8 cellular contexts compared by ENCODE assay signal in genomic region chr9:137459147-137459600, GRCh38. TPM values are rescaled to one million over a fixed set of nuclear protein-coding genes. Genes with fewer than 3 reads are reported as not detected.
DNase-seq lines count a peak whose midpoint lies in the region; TF ChIP-seq lines count a peak whose summit lies in the region.

A gene with protein sequence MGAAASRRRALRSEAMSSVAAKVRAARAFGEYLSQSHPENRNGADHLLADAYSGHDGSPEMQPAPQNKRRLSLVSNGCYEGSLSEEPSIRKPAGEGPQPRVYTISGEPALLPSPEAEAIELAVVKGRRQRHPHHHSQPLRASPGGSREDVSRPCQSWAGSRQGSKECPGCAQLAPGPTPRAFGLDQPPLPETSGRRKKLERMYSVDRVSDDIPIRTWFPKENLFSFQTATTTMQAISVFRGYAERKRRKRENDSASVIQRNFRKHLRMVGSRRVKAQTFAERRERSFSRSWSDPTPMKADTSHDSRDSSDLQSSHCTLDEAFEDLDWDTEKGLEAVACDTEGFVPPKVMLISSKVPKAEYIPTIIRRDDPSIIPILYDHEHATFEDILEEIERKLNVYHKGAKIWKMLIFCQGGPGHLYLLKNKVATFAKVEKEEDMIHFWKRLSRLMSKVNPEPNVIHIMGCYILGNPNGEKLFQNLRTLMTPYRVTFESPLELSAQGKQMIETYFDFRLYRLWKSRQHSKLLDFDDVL (minus strand): TSS chr9:137459334. CDS start chr9:137459102, 232 bp downstream.

- intact Hi-C loops in head of caudate nucleus (cut with DNase I) (no loop called here), ovary (cut with DNase I) (loop anchor here in 1 of 4 donors (2.0 kb wide), 1 partner anchor 36 kb away; the partner anchor contains the start of genes EXD3 and NOXA1), testis (cut with DNase I; ENCODE audit: low total_unique reads) (no loop called here)

- H3K27ac Mint-ChIP-seq in activated naive CD8-positive, alpha-beta T cell treated with anti-CD3 and anti-CD28 coated beads for 36 hours, result peak within 1 kb of the TSS; percentile 81

- peaks cover 17% of the 10 kb centered on the region for H3K4me1 Mint-ChIP-seq in activated naive CD8-positive, alpha-beta T cell treated with anti-CD3 and anti-CD28 coated beads for 36 hours

- H3K4me3 ChIP-seq in HEK293 (ENCODE audit: low read depth, low read length) (peak within 1 kb of the TSS; percentile 61), NB4 (ENCODE audit: low read depth, low read length) (peak within 1 kb of the TSS; percentile 55), ovary (peak within 1 kb of the TSS; percentile 46), testis (peak within 1 kb of the TSS; percentile 71 to 77)

- 0 to 1% (median 0%) methylated on average over 21 to 64 of the region's 64 CpGs for WGBS in ovary, 3 donors
- WGBS in testis, 2 donors, result 1% methylated on average over 34 of the region's 64 CpGs; no CpG with 5 or more reads in 1 of the 2 donors

- H3K27ac ChIP-seq in HEK293 (ENCODE audit: extremely low read depth, low read depth, low read length) (peak within 1 kb of the TSS; percentile 71; the same call in 1 of the 2 replicates), ovary (peak within 1 kb of the TSS; percentile 11 to 72), testis (peak within 1 kb of the TSS; percentile 85 to 92)

- TF ChIP-seq POLR2A in NB4 (IDR thresholded peaks at IDR 0.05; ENCODE audit: extremely low read depth, insufficient read length) (peak; percentile 88), ovary (IDR thresholded peaks at IDR 0.05) (peak; percentile 89), testis (IDR thresholded peaks at IDR 0.05) (peak; percentile 65)

- H3K36me3 ChIP-seq in HEK293 (ENCODE audit: control insufficient read depth in 2 of 2, insufficient read depth in 1 of 2, low read length in 2 of 2) (peaks cover 0 to 38% of the 10 kb centered on the region in 2 experiments; a peak in 1 of 3 replicates), ovary (no peaks in the 10 kb centered on the region), testis (ENCODE audit: low read depth, missing control alignments) (no peaks in the 10 kb centered on the region)

- TF ChIP-seq EP300 in ovary (IDR thresholded peaks at IDR 0.05), result no peak

- no peaks in the 10 kb centered on the region for H3K9me3 Mint-ChIP-seq in activated naive CD8-positive, alpha-beta T cell treated with anti-CD3 and anti-CD28 coated beads for 36 hours

- H3K27me3 Mint-ChIP-seq in activated naive CD8-positive, alpha-beta T cell treated with anti-CD3 and anti-CD28 coated beads for 36 hours, result no peaks in the 10 kb centered on the region

- POLR2A ChIA-PET in HEK293 (lab: Yijun Ruan, JAX), result interaction anchor here (0.6 to 1.0 kb wide), 23 partner anchors 10 to 668 kb away, joined by 3 to 10 read pairs (median 4); partner anchors contain the start of genes ARRDC1, ENTPD8, EXD3 and MAN1B1

- H3K4me3 Mint-ChIP-seq in activated naive CD8-positive, alpha-beta T cell treated with anti-CD3 and anti-CD28 coated beads for 36 hours, result peak within 1 kb of the TSS; percentile 65

- H3K36me3 Mint-ChIP-seq in activated naive CD8-positive, alpha-beta T cell treated with anti-CD3 and anti-CD28 coated beads for 36 hours, result peaks cover 18% of the 10 kb centered on the region

- peaks cover 6% of the 10 kb centered on the region for H3K4me1 ChIP-seq in HEK293 (ENCODE audit: control insufficient read depth, insufficient read depth, low read length)
- peaks cover 15% of the 10 kb centered on the region for H3K4me1 ChIP-seq in ovary (ENCODE audit: insufficient read depth)
- peaks cover 55% of the 10 kb centered on the region for H3K4me1 ChIP-seq in testis

- CTCF ChIA-PET in HEK293 (lab: Yijun Ruan, JAX), result interaction anchor here (0.7 kb wide), 1 partner anchor 134 kb away, joined by 3 read pairs; no protein-coding TSS in a partner anchor

- H3K27me3 ChIP-seq in ovary (no peaks in the 10 kb centered on the region), testis (no peaks in the 10 kb centered on the region)

- H3K9me3 ChIP-seq in HEK293 (ENCODE audit: control insufficient read depth, insufficient read depth, low read depth, low read length) (no peaks in the 10 kb centered on the region), ovary (no peaks in the 10 kb centered on the region), testis (no peaks in the 10 kb centered on the region)

- no peak for TF ChIP-seq CTCF in HEK293 (tag by site-specific recombination; IDR thresholded peaks at IDR 0.05)
- no peak for TF ChIP-seq CTCF in NB4 (IDR thresholded peaks at IDR 0.05; ENCODE audit: low read depth, low read length)
- TF ChIP-seq CTCF in ovary (IDR thresholded peaks at IDR 0.05), result no peak
- no peak for TF ChIP-seq CTCF in testis (IDR thresholded peaks at IDR 0.05)

- DNase-seq in GM03348 (ENCODE audit: low spot score) (peak; percentile 100), NB4 (ENCODE audit: low read depth) (peak; percentile 84), SW 1271 (lab: John Stamatoyannopoulos, UW) (peak; percentile 65 to 83), head of caudate nucleus (peak; percentile 84 to 99 (median 97)), ovary (peak; percentile 95 to 98 (median 97)), testis (peak; percentile 97)
- DNase-seq in activated naive CD8-positive, alpha-beta T cell treated with anti-CD3 and anti-CD28 coated beads for 36 hours, result peak; percentile 97

TF ChIP-seq in HEK293, 187 proteins besides CTCF, POLR2A, EP300 and RAD21 (continues in another document):
- TF ChIP-seq KLF1 (tag by site-specific recombination; IDR thresholded peaks at IDR 0.05) (peak; percentile 78), GLIS2 (tag by site-specific recombination; IDR thresholded peaks at IDR 0.05) (no peak), TRIM28 (IDR thresholded peaks at IDR 0.05; ENCODE audit: borderline replicate concordance, low read length) (no peak), PRDM1 (tag by site-specific recombination; IDR thresholded peaks at IDR 0.05) (no peak), ZNF624 (tag by site-specific recombination; IDR thresholded peaks at IDR 0.05) (no peak), ZNF433 (tag by site-specific recombination; IDR thresholded peaks at IDR 0.05; ENCODE audit: low read depth) (no peak), ZNF214 (tag by site-specific recombination; IDR thresholded peaks at IDR 0.05; ENCODE audit: borderline replicate concordance) (no peak), ZNF112 (tag by site-specific recombination; IDR thresholded peaks at IDR 0.05) (no peak), KLF10 (tag by site-specific recombination; IDR thresholded peaks at IDR 0.05) (peak; percentile 82), MEIS1 (CRISPR knock-in tag; IDR thresholded peaks at IDR 0.05; ENCODE audit: borderline replicate concordance) (no peak), ZNF2 (tag by site-specific recombination; IDR thresholded peaks at IDR 0.05) (no peak), ZNF837 (tag by site-specific recombination; IDR thresholded peaks at IDR 0.05) (no peak)
- TF ChIP-seq, protein P1, sequence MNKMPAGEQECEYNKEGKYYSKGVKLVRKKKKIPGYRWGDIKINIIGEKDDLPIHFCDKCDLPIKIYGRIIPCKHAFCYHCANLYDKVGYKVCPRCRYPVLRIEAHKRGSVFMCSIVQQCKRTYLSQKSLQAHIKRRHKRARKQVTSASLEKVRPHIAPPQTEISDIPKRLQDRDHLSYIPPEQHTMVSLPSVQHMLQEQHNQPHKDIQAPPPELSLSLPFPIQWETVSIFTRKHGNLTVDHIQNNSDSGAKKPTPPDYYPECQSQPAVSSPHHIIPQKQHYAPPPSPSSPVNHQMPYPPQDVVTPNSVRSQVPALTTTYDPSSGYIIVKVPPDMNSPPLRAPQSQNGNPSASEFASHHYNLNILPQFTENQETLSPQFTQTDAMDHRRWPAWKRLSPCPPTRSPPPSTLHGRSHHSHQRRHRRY (tag by site-specific recombination; IDR thresholded peaks at IDR 0.05), result no peak
- TF ChIP-seq, protein P2, sequence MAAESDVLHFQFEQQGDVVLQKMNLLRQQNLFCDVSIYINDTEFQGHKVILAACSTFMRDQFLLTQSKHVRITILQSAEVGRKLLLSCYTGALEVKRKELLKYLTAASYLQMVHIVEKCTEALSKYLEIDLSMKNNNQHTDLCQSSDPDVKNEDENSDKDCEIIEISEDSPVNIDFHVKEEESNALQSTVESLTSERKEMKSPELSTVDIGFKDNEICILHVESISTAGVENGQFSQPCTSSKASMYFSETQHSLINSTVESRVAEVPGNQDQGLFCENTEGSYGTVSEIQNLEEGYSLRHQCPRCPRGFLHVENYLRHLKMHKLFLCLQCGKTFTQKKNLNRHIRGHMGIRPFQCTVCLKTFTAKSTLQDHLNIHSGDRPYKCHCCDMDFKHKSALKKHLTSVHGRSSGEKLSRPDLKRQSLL (tag by site-specific recombination; IDR thresholded peaks at IDR 0.05), result no peak
- TF ChIP-seq, protein P3, sequence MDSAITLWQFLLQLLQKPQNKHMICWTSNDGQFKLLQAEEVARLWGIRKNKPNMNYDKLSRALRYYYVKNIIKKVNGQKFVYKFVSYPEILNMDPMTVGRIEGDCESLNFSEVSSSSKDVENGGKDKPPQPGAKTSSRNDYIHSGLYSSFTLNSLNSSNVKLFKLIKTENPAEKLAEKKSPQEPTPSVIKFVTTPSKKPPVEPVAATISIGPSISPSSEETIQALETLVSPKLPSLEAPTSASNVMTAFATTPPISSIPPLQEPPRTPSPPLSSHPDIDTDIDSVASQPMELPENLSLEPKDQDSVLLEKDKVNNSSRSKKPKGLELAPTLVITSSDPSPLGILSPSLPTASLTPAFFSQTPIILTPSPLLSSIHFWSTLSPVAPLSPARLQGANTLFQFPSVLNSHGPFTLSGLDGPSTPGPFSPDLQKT (IDR thresholded peaks at IDR 0.05; ENCODE audit: borderline replicate concordance, low read depth, low read length), result no peak
- TF ChIP-seq, protein P4, sequence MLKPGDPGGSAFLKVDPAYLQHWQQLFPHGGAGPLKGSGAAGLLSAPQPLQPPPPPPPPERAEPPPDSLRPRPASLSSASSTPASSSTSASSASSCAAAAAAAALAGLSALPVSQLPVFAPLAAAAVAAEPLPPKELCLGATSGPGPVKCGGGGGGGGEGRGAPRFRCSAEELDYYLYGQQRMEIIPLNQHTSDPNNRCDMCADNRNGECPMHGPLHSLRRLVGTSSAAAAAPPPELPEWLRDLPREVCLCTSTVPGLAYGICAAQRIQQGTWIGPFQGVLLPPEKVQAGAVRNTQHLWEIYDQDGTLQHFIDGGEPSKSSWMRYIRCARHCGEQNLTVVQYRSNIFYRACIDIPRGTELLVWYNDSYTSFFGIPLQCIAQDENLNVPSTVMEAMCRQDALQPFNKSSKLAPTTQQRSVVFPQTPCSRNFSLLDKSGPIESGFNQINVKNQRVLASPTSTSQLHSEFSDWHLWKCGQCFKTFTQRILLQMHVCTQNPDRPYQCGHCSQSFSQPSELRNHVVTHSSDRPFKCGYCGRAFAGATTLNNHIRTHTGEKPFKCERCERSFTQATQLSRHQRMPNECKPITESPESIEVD (tag by site-specific recombination; IDR thresholded peaks at IDR 0.05), result no peak

RNA-seq across cellular contexts. Expression of the gene that starts here (rescaled TPM):
- 10 to 100 TPM; 74.1 to 74.6 TPM for total RNA-seq in activated naive CD8-positive, alpha-beta T cell treated with anti-CD3 and anti-CD28 coated beads for 36 hours
- 10 to 100 TPM; 22.9 to 50.3 (median 35.4) TPM for total RNA-seq in ovary
- 10 to 100 TPM; 24.0 to 29.5 TPM for polyA plus RNA-seq in ovary
- total RNA-seq in testis, result 100 to 1,000 TPM in 1 of 2 donors, 10 to 100 TPM in 1; 81.7 to 105 TPM
- 42.5 TPM for polyA plus RNA-seq in testis (ENCODE audit: insufficient read depth, low read depth, low replicate concordance)

Comparison
In these comparisons a context has a peak if more than half of its experiments do, and no peak if none do; other contexts are left out.
1. Peak in every context shown above with its lines: DNase-seq, H3K4me3 ChIP-seq and H3K27ac ChIP-seq.